In the genomic region with DNA sequence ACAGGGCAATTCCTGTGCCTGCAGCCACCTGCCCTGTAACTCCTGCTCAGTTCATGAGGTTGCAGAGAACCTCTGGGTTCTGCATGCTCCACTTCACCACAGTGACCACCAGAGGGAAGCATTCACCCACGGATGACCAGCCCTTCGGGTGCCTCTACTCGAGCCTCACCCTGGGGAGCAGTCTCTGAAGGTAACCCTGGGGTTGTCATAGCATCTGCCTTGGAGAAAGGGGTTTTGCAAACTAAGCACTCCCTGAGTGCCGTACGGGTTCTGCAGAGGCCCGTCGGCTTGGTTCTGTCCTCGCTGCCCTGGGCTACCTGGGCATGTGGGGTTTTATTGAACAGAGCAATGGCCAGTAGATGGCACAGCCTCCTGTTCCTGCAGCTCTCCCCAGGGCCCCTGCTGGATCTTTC, we compare ENCODE assay signal across 1 cellular context.
A peak's percentile ranks its signal among the peaks of the same experiment; 100 is the strongest.
TF ChIP-seq lines count a peak whose summit lies in the region.

No MANE protein-coding gene starts in this region.

TF ChIP-seq in HepG2, 621 proteins besides CTCF, POLR2A, EP300 and RAD21 (continued from another document and continues in another):
- TF ChIP-seq, protein P1, sequence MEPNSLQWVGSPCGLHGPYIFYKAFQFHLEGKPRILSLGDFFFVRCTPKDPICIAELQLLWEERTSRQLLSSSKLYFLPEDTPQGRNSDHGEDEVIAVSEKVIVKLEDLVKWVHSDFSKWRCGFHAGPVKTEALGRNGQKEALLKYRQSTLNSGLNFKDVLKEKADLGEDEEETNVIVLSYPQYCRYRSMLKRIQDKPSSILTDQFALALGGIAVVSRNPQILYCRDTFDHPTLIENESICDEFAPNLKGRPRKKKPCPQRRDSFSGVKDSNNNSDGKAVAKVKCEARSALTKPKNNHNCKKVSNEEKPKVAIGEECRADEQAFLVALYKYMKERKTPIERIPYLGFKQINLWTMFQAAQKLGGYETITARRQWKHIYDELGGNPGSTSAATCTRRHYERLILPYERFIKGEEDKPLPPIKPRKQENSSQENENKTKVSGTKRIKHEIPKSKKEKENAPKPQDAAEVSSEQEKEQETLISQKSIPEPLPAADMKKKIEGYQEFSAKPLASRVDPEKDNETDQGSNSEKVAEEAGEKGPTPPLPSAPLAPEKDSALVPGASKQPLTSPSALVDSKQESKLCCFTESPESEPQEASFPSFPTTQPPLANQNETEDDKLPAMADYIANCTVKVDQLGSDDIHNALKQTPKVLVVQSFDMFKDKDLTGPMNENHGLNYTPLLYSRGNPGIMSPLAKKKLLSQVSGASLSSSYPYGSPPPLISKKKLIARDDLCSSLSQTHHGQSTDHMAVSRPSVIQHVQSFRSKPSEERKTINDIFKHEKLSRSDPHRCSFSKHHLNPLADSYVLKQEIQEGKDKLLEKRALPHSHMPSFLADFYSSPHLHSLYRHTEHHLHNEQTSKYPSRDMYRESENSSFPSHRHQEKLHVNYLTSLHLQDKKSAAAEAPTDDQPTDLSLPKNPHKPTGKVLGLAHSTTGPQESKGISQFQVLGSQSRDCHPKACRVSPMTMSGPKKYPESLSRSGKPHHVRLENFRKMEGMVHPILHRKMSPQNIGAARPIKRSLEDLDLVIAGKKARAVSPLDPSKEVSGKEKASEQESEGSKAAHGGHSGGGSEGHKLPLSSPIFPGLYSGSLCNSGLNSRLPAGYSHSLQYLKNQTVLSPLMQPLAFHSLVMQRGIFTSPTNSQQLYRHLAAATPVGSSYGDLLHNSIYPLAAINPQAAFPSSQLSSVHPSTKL (CRISPR knock-in tag; IDR thresholded peaks at IDR 0.05): peak; percentile 32; the same call in 1 of the 2 replicates
- peak; percentile 16; the same call in 1 of the 2 replicates for TF ChIP-seq ZNF891 (CRISPR knock-in tag; IDR thresholded peaks at IDR 0.05)
- TF ChIP-seq BCL6 (CRISPR knock-in tag; IDR thresholded peaks at IDR 0.05): no peak
- TF ChIP-seq, protein P2, sequence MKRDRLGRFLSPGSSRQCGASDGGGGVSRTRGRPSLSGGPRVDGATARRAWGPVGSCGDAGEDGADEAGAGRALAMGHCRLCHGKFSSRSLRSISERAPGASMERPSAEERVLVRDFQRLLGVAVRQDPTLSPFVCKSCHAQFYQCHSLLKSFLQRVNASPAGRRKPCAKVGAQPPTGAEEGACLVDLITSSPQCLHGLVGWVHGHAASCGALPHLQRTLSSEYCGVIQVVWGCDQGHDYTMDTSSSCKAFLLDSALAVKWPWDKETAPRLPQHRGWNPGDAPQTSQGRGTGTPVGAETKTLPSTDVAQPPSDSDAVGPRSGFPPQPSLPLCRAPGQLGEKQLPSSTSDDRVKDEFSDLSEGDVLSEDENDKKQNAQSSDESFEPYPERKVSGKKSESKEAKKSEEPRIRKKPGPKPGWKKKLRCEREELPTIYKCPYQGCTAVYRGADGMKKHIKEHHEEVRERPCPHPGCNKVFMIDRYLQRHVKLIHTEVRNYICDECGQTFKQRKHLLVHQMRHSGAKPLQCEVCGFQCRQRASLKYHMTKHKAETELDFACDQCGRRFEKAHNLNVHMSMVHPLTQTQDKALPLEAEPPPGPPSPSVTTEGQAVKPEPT (CRISPR knock-in tag; IDR thresholded peaks at IDR 0.05; ENCODE audit: low read depth): no peak
- 0 out of 2 replicates have a peak, but pooled peaks have one; percentile 46 for TF ChIP-seq ZNF343 (CRISPR knock-in tag; IDR thresholded peaks at IDR 0.05)
- no peak for TF ChIP-seq ZBTB42 (CRISPR knock-in tag; IDR thresholded peaks at IDR 0.05)
- TF ChIP-seq ZFP37 (CRISPR knock-in tag; IDR thresholded peaks at IDR 0.05; ENCODE audit: borderline replicate concordance): peak; percentile 36; the same call in 1 of the 2 replicates
- no peak for TF ChIP-seq MEIS2 (CRISPR knock-in tag; IDR thresholded peaks at IDR 0.05)
- TF ChIP-seq MBD4 (IDR thresholded peaks at IDR 0.05; ENCODE audit: borderline replicate concordance, low read length): no peak
- TF ChIP-seq CCDC6 (CRISPR knock-in tag; IDR thresholded peaks at IDR 0.05): no peak
- TF ChIP-seq, protein P3, sequence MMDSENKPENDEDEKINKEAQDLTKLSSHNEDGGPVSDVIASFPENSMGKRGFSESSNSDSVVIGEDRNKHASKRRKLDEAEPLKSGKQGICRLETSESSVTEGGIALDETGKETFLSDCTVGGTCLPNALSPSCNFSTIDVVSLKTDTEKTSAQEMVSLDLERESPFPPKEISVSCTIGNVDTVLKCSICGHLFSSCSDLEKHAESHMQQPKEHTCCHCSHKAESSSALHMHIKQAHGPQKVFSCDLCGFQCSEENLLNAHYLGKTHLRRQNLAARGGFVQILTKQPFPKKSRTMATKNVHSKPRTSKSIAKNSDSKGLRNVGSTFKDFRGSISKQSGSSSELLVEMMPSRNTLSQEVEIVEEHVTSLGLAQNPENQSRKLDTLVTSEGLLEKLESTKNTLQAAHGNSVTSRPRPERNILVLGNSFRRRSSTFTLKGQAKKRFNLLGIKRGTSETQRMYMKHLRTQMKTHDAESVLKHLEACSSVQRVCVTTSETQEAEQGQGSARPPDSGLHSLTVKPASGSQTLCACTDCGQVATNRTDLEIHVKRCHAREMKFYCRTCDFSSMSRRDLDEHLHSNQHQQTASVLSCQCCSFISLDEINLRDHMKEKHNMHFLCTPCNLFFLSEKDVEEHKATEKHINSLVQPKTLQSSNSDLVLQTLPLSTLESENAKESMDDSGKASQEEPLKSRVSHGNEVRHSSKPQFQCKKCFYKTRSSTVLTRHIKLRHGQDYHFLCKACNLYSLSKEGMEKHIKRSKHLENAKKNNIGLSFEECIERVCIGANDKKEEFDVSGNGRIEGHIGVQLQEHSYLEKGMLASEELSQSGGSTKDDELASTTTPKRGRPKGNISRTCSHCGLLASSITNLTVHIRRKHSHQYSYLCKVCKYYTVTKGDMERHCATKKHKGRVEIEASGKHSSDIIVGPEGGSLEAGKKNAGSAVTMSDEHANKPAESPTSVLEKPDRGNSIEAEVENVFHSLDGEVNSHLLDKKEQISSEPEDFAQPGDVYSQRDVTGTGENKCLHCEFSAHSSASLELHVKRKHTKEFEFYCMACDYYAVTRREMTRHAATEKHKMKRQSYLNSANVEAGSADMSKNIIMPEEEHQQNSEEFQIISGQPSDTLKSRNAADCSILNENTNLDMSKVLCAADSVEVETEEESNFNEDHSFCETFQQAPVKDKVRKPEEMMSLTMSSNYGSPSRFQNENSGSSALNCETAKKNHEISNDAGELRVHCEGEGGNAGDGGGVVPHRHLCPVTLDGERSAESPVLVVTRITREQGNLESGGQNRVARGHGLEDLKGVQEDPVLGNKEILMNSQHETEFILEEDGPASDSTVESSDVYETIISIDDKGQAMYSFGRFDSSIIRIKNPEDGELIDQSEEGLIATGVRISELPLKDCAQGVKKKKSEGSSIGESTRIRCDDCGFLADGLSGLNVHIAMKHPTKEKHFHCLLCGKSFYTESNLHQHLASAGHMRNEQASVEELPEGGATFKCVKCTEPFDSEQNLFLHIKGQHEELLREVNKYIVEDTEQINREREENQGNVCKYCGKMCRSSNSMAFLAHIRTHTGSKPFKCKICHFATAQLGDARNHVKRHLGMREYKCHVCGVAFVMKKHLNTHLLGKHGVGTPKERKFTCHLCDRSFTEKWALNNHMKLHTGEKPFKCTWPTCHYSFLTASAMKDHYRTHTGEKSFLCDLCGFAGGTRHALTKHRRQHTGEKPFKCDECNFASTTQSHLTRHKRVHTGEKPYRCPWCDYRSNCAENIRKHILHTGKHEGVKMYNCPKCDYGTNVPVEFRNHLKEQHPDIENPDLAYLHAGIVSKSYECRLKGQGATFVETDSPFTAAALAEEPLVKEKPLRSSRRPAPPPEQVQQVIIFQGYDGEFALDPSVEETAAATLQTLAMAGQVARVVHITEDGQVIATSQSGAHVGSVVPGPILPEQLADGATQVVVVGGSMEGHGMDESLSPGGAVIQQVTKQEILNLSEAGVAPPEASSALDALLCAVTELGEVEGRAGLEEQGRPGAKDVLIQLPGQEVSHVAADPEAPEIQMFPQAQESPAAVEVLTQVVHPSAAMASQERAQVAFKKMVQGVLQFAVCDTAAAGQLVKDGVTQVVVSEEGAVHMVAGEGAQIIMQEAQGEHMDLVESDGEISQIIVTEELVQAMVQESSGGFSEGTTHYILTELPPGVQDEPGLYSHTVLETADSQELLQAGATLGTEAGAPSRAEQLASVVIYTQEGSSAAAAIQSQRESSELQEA (CRISPR knock-in tag; IDR thresholded peaks at IDR 0.05; ENCODE audit: not compliant biosample characterization): no peak
- TF ChIP-seq, protein P4, sequence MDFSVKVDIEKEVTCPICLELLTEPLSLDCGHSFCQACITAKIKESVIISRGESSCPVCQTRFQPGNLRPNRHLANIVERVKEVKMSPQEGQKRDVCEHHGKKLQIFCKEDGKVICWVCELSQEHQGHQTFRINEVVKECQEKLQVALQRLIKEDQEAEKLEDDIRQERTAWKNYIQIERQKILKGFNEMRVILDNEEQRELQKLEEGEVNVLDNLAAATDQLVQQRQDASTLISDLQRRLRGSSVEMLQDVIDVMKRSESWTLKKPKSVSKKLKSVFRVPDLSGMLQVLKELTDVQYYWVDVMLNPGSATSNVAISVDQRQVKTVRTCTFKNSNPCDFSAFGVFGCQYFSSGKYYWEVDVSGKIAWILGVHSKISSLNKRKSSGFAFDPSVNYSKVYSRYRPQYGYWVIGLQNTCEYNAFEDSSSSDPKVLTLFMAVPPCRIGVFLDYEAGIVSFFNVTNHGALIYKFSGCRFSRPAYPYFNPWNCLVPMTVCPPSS (IDR thresholded peaks at IDR 0.05): 0 out of 2 replicates have a peak, but pooled peaks have one; percentile 80
- TF ChIP-seq FOXM1 (CRISPR knock-in tag; IDR thresholded peaks at IDR 0.05): no peak
- 0 out of 2 replicates have a peak, but pooled peaks have one; percentile 41 for TF ChIP-seq XBP1 (CRISPR knock-in tag; IDR thresholded peaks at IDR 0.05)
- no peak for TF ChIP-seq NFYB (CRISPR knock-in tag; IDR thresholded peaks at IDR 0.05)
- 0 out of 2 replicates have a peak, but pooled peaks have one; percentile 38 for TF ChIP-seq ZNF768 (CRISPR knock-in tag; IDR thresholded peaks at IDR 0.05)
- TF ChIP-seq NFKBIZ (CRISPR knock-in tag; IDR thresholded peaks at IDR 0.05): no peak
- TF ChIP-seq, protein P5, sequence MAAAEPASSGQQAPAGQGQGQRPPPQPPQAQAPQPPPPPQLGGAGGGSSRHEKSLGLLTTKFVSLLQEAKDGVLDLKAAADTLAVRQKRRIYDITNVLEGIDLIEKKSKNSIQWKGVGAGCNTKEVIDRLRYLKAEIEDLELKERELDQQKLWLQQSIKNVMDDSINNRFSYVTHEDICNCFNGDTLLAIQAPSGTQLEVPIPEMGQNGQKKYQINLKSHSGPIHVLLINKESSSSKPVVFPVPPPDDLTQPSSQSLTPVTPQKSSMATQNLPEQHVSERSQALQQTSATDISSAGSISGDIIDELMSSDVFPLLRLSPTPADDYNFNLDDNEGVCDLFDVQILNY (CRISPR knock-in tag; conservative IDR thresholded peaks at IDR 0.05): no peak
- peak; percentile 14; the same call in 1 of the 2 replicates for TF ChIP-seq HCFC1 (IDR thresholded peaks at IDR 0.05; ENCODE audit: low read depth, low read length)
- TF ChIP-seq SP140L (CRISPR knock-in tag; IDR thresholded peaks at IDR 0.05; ENCODE audit: borderline replicate concordance): 0 out of 2 replicates have a peak, but pooled peaks have one; percentile 45
- 0 out of 2 replicates have a peak, but pooled peaks have one; percentile 38 for TF ChIP-seq ZNF331 (CRISPR knock-in tag; IDR thresholded peaks at IDR 0.05)
- TF ChIP-seq NCOA2 (CRISPR knock-in tag; IDR thresholded peaks at IDR 0.05): no peak
- TF ChIP-seq, protein P6, sequence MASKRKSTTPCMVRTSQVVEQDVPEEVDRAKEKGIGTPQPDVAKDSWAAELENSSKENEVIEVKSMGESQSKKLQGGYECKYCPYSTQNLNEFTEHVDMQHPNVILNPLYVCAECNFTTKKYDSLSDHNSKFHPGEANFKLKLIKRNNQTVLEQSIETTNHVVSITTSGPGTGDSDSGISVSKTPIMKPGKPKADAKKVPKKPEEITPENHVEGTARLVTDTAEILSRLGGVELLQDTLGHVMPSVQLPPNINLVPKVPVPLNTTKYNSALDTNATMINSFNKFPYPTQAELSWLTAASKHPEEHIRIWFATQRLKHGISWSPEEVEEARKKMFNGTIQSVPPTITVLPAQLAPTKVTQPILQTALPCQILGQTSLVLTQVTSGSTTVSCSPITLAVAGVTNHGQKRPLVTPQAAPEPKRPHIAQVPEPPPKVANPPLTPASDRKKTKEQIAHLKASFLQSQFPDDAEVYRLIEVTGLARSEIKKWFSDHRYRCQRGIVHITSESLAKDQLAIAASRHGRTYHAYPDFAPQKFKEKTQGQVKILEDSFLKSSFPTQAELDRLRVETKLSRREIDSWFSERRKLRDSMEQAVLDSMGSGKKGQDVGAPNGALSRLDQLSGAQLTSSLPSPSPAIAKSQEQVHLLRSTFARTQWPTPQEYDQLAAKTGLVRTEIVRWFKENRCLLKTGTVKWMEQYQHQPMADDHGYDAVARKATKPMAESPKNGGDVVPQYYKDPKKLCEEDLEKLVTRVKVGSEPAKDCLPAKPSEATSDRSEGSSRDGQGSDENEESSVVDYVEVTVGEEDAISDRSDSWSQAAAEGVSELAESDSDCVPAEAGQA (IDR thresholded peaks at IDR 0.05; ENCODE audit: low read depth): no peak
- TF ChIP-seq, protein P6 (CRISPR knock-in tag; IDR thresholded peaks at IDR 0.05; ENCODE audit: borderline replicate concordance): no peak
- 0 out of 2 replicates have a peak, but pooled peaks have one; percentile 33 for TF ChIP-seq SAFB2 (CRISPR knock-in tag; IDR thresholded peaks at IDR 0.05; ENCODE audit: borderline replicate concordance, low read depth)
- peak; percentile 37 for TF ChIP-seq XRCC5 (optimal IDR thresholded peaks at IDR 0.05; ENCODE audit: low read length)
